ENCODE assay signal across 8 cellular contexts in genomic region chr9:127396253-127396807, GRCh38. TPM values are rescaled to one million over a fixed set of nuclear protein-coding genes. Genes with fewer than 3 reads are reported as not detected.
DNase-seq lines count a peak whose midpoint lies in the region; ATAC-seq and TF ChIP-seq lines count a peak whose summit lies in the region.

No MANE protein-coding gene starts in this region.

- no peaks in the 10 kb centered on the region for H3K9me3 ChIP-seq in DOHH2 (ENCODE audit: control insufficient read depth, insufficient read depth, low read length)
- H3K9me3 ChIP-seq in NT2/D1 (ENCODE audit: insufficient read depth, low read length): no peaks in the 10 kb centered on the region
- no peaks in the 10 kb centered on the region for H3K9me3 ChIP-seq in ovary

- H4K20me1 ChIP-seq in DOHH2 (ENCODE audit: control insufficient read depth, insufficient read depth, low read depth, low read length): no peaks in the 10 kb centered on the region

- ATAC-seq in GM19452 (IDR thresholded peaks at IDR 0.05; ENCODE audit: unreplicated experiment) (no peak), GM21737 (IDR thresholded peaks at IDR 0.05; ENCODE audit: unreplicated experiment) (no peak)

- TF ChIP-seq POLR2A in ovary (IDR thresholded peaks at IDR 0.05): peak; percentile 30

- DNase-seq in NT2/D1 (ENCODE audit: low read depth, low spot score): no peak
- DNase-seq in epithelial cell of proximal tubule (ENCODE audit: low read depth): no peak
- no peak for DNase-seq in ovary
- DNase-seq in cortex of kidney (lab: John Stamatoyannopoulos, UW): no peak
- DNase-seq in EL: no peak

- H3F3A ChIP-seq in DOHH2 (ENCODE audit: control insufficient read depth, insufficient read depth): no peaks in the 10 kb centered on the region

- H3K27ac ChIP-seq in DOHH2 (ENCODE audit: low read depth, low read length): no peak overlapping the region
- no peak overlapping the region for H3K27ac ChIP-seq in ovary

- H3K4me1 ChIP-seq in DOHH2 (ENCODE audit: control insufficient read depth, low read length) (peaks cover 14% of the 10 kb centered on the region), NT2/D1 (ENCODE audit: insufficient read depth, insufficient read length) (peaks cover 10% of the 10 kb centered on the region), ovary (ENCODE audit: insufficient read depth) (peaks cover 5% of the 10 kb centered on the region)

- TF ChIP-seq CTCF in DOHH2 (IDR thresholded peaks at IDR 0.05; ENCODE audit: low read depth, low read length, poor library complexity, severe bottlenecking) (no peak), epithelial cell of proximal tubule (conservative IDR thresholded peaks at IDR 0.05; ENCODE audit: low read depth, low read length) (no peak), ovary (IDR thresholded peaks at IDR 0.05) (no peak)

- H3K27me3 ChIP-seq in DOHH2 (ENCODE audit: control insufficient read depth, low read length): no peaks in the 10 kb centered on the region
- H3K27me3 ChIP-seq in NT2/D1 (ENCODE audit: insufficient read depth, insufficient read length): peaks cover 16% of the 10 kb centered on the region
- no peaks in the 10 kb centered on the region for H3K27me3 ChIP-seq in ovary

- H3K4me2 ChIP-seq in DOHH2 (ENCODE audit: low read length): peak overlapping the region; percentile 91

- H3K79me2 ChIP-seq in DOHH2 (ENCODE audit: control insufficient read depth, low read length): peaks cover 10% of the 10 kb centered on the region

- H3K36me3 ChIP-seq in DOHH2 (ENCODE audit: control insufficient read depth, low read length) (no peaks in the 10 kb centered on the region), NT2/D1 (ENCODE audit: insufficient read depth, insufficient read length, low read length) (peaks cover 30% of the 10 kb centered on the region), ovary (no peaks in the 10 kb centered on the region)

- WGBS in ovary, 3 donors: 3 to 6% (median 3%) methylated on average over 25 to 27 of the region's 27 CpGs

- no peaks in the 10 kb centered on the region for H3K9me2 ChIP-seq in DOHH2 (replicated peaks; ENCODE audit: control insufficient read depth, low read length)

- H3K9ac ChIP-seq in NT2/D1 (ENCODE audit: insufficient read length, low read depth): no peak overlapping the region

- no peak for TF ChIP-seq EP300 in ovary (IDR thresholded peaks at IDR 0.05)

- intact Hi-C loops in ovary (cut with DNase I): loop anchor here in 1 of 4 donors (2.0 to 10.0 kb wide), 2 partner anchors 48 to 172 kb away; no protein-coding TSS in a partner anchor

- H3K4me3 ChIP-seq in DOHH2 (ENCODE audit: low read length) (peak overlapping the region; percentile 74), NT2/D1 (ENCODE audit: insufficient read length, low read depth) (peak overlapping the region; percentile 41), epithelial cell of proximal tubule (ENCODE audit: low read depth, low read length) (peak overlapping the region; percentile 83), ovary (peak overlapping the region; percentile 49)

RNA-seq across cellular contexts. Expression of gene SLC2A8, which starts 0.6 kb away (rescaled TPM):
- 14.8 and 18.2 TPM in 2 replicates for total RNA-seq in epithelial cell of proximal tubule
- total RNA-seq in ovary: 10 to 100 TPM in 6 of 7 donors, 1 to 10 TPM in 1; 9.4 to 21.2 (median 17.9) TPM
- 10 to 100 TPM in 1 of 2 donors, 1 to 10 TPM in 1; 6.2 to 17.2 TPM for polyA plus RNA-seq in ovary

RNA-seq across cellular contexts. Expression of gene ZNF79, which starts 27.9 kb away (rescaled TPM):
- total RNA-seq in epithelial cell of proximal tubule (4.7 and 7.4 TPM in 2 replicates), ovary (10 to 100 TPM in 5 of 7 donors, 1 to 10 TPM in 2; 6.8 to 12.3 (median 11.0) TPM)
- polyA plus RNA-seq in ovary: 1 to 10 TPM; 3.9 to 8.1 TPM

RNA-seq across cellular contexts. Expression of gene RPL12, which starts 54.9 kb away (rescaled TPM):
- total RNA-seq in epithelial cell of proximal tubule (3,182 and 3,187 TPM in 2 replicates), ovary (1,000 to 10,000 TPM; 1,883 to 4,136 (median 2,145) TPM)
- 1,000 to 10,000 TPM; 3,825 to 5,812 TPM for polyA plus RNA-seq in ovary

RNA-seq across cellular contexts. Expression of gene LRSAM1, which starts 55.0 kb away (rescaled TPM):
- 14.5 and 17.1 TPM in 2 replicates for total RNA-seq in epithelial cell of proximal tubule
- 10 to 100 TPM; 14.2 to 28.5 (median 20.9) TPM for total RNA-seq in ovary
- polyA plus RNA-seq in ovary: 10 to 100 TPM in 1 of 2 donors, 1 to 10 TPM in 1; 9.0 to 11.9 TPM
